ENCODE assay signal across 16 cellular contexts in genomic region chr1:188670837-188671236, GRCh38.
A peak's percentile ranks its signal among the peaks of the same experiment; 100 is the strongest.
DNase-seq lines count a peak whose midpoint lies in the region; FAIRE-seq and TF ChIP-seq lines count a peak whose summit lies in the region.
"Had no signal": no experiment of that assay in that cellular context is flagged by ENCODE, and none has a peak within 500 bp of the region (broad histone marks: within the 10 kb centered on the region; RNA-seq: fewer than 3 reads in every experiment).

No MANE protein-coding gene starts in this region.

- DNase-seq in H4 (ENCODE audit: low spot score) = peak; percentile 41
- peak; percentile 51 for DNase-seq in NCI-H69 (lab: John Stamatoyannopoulos, UW)
- DNase-seq in bronchial epithelial cell (ENCODE audit: low read depth) = peak; percentile 86
- DNase-seq in mesenchymal stem cell = peak; percentile 8
- no peak for DNase-seq in cerebellar nuclear complex (lab: John Stamatoyannopoulos, UW)
- DNase-seq in cerebellar cortex (ENCODE audit: low spot score) = no peak
- DNase-seq in stimulated activated CD4-positive, alpha-beta T cell treated with anti-CD3 and anti-CD28 coated beads, Interleukin-4, amount 100 ng/mL, for 1 hour = no peak
- no peak for DNase-seq in DMS 273 treated with DMSO at 0.1 percent for 48 hours (lab: John Stamatoyannopoulos, UW)
- DNase-seq: activated CD4-positive, alpha-beta T cell treated with anti-CD3 and anti-CD28 coated beads, Interleukin-2, amount 10 ng/mL, durations not matched to agents 24 days and 14 days; activated CD8-positive, alpha-beta memory T cell treated with anti-CD3 and anti-CD28 coated beads, Interleukin-2, amount 50 U/mL, for 48 hours; activated naive CD4-positive, alpha-beta T cell; GM23248; NCI-H187; T1000; tibial artery had no signal

- H2BK120ac ChIP-seq in mesenchymal stem cell (ENCODE audit: low read depth, low read length) = no peak overlapping the region

- no peaks in the 10 kb centered on the region for H3K36me3 ChIP-seq in bronchial epithelial cell (ENCODE audit: control insufficient read depth, insufficient read depth, low read length)
- H3K36me3 ChIP-seq in mesenchymal stem cell (ENCODE audit: control insufficient read depth in 1 of 2, insufficient read depth in 2 of 2, low read depth in 1 of 2, low read length in 2 of 2) = no peaks in the 10 kb centered on the region
- H3K36me3 ChIP-seq: ascending aorta, tibial artery had no signal

- H3K4me1 ChIP-seq in mesenchymal stem cell (ENCODE audit: control insufficient read depth, insufficient read depth, low read depth, low read length) = no peaks in the 10 kb centered on the region
- H3K4me1 ChIP-seq: ascending aorta, tibial artery had no signal

- H3K14ac ChIP-seq in mesenchymal stem cell (ENCODE audit: low read length in 2 of 2) = no peak overlapping the region

- no peak overlapping the region for H3K4ac ChIP-seq in mesenchymal stem cell (ENCODE audit: low read depth in 1 of 2, low read length in 2 of 2)

- H3K27me3 ChIP-seq in bronchial epithelial cell (ENCODE audit: control insufficient read depth, insufficient read depth, low read length) (no peaks in the 10 kb centered on the region), mesenchymal stem cell (ENCODE audit: control insufficient read depth in 1 of 2, insufficient read depth in 1 of 2, low read length in 2 of 2) (no peaks in the 10 kb centered on the region)
- H3K27me3 ChIP-seq: ascending aorta, tibial artery had no signal

- H3K9me3 ChIP-seq in mesenchymal stem cell (ENCODE audit: control insufficient read depth, low read length) = peaks cover 18% of the 10 kb centered on the region
- H3K9me3 ChIP-seq: ascending aorta, tibial artery had no signal

- no peak overlapping the region for H2AFZ ChIP-seq in mesenchymal stem cell (ENCODE audit: low read depth, low read length)
- H2AFZ ChIP-seq: GM23248 had no signal

- no peak overlapping the region for H4K8ac ChIP-seq in mesenchymal stem cell (ENCODE audit: low read length)

- H3K18ac ChIP-seq in mesenchymal stem cell (ENCODE audit: low read depth in 1 of 2, low read length in 2 of 2) = no peak overlapping the region

- H2BK15ac ChIP-seq in mesenchymal stem cell (ENCODE audit: low read depth, poor library complexity, severe bottlenecking) = no peak overlapping the region

- TF ChIP-seq CTCF in bronchial epithelial cell (IDR thresholded peaks at IDR 0.05; ENCODE audit: insufficient read depth, low read length, severe bottlenecking) = no peak

- WGBS in mesenchymal stem cell = 100% methylated on average over 2 of the region's 2 CpGs

- H3K23ac ChIP-seq in mesenchymal stem cell (ENCODE audit: low read length in 2 of 2) = no peak overlapping the region

- H3K4me3 ChIP-seq in bronchial epithelial cell (ENCODE audit: low read depth, low read length) (no peak overlapping the region), mesenchymal stem cell (ENCODE audit: insufficient read depth in 1 of 2, low read depth in 1 of 2, low read length in 2 of 2) (no peak overlapping the region)
- H3K4me3 ChIP-seq: ascending aorta, GM23248, tibial artery had no signal

- H3K9ac ChIP-seq in mesenchymal stem cell (ENCODE audit: low read length) = no peak overlapping the region
- H3K9ac ChIP-seq: GM23248 had no signal

- no peak overlapping the region for H3K4me2 ChIP-seq in mesenchymal stem cell (ENCODE audit: low read length, poor library complexity, severe bottlenecking)

- no peak overlapping the region for H2BK5ac ChIP-seq in mesenchymal stem cell (ENCODE audit: low read depth, low read length, poor library complexity, severe bottlenecking)

- no peak overlapping the region for H2AK5ac ChIP-seq in mesenchymal stem cell (ENCODE audit: low read length, severe bottlenecking)

- no peaks in the 10 kb centered on the region for H3K79me1 ChIP-seq in mesenchymal stem cell (replicated peaks; ENCODE audit: low read length, poor library complexity, severe bottlenecking)

- no peak for FAIRE-seq in bronchial epithelial cell (lab: Jason Lieb, UNC)

- H2BK12ac ChIP-seq in mesenchymal stem cell (ENCODE audit: low read length in 2 of 2) = no peak overlapping the region

- H4K91ac ChIP-seq in mesenchymal stem cell (ENCODE audit: low read length) = no peak overlapping the region

- no peak overlapping the region for H3K27ac ChIP-seq in mesenchymal stem cell (ENCODE audit: low read length, poor library complexity, severe bottlenecking)
- H3K27ac ChIP-seq: ascending aorta, GM23248, tibial artery had no signal

Comparison
In these comparisons a context has a peak if more than half of its experiments do, and no peak if none do; other contexts are left out.
1. DNase-seq: peak in H4 (single experiment), NCI-H69 (single experiment), bronchial epithelial cell (single experiment) and mesenchymal stem cell (single experiment); none in cerebellar nuclear complex (0 of 2), cerebellar cortex (single experiment), stimulated activated CD4-positive, alpha-beta T cell treated with anti-CD3 and anti-CD28 coated beads, Interleukin-4, amount 100 ng/mL, for 1 hour (single experiment) and DMS 273 treated with DMSO at 0.1 percent for 48 hours (single experiment).